Comparison of ENCODE assay signal across 28 cellular contexts in the genomic region with DNA sequence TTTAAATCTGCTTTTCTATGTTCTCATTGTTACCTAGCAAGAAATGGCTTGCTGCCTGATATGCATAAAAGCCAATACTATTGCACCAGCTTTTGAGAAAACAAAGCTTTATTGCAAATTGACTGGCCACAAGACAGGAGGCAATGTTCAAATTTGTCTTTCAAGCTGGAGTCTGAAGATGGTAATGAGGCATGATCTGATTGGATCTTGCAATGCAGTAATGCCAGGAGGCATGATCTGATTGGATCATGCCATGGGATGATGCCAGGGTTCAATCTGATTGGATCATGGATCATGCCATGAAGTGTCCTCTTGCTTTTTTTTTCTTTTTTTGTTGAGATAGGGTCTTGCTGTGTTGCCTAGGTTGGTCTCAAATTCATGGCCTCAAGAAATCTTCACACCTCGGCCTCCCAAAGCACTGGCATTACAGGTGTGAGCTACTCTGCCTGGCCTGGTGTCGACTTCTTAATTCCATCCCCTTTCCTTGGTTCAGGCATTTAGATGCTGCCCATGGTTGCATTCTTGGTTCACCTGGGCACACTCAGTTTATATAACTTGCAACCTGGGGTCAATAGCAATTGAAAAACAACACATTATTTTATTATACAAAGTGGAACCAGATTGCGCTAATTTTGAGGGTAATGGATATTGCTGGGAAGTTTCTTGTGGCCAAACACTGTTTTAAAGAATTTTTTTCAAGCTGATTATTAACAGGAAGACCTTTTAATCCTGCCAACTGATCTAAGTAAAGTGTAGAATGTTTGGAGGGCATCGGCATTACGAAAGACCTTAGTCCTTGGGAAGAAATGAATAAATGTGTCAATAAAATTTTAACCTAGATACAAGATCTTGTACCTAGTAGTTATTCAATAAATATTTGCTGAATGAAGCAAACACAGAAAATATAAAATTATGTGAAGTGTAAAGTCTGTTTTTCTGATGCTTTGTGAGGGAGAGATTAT.
"Had no signal": no experiment of that assay in that cellular context is flagged by ENCODE, and none has a peak within 500 bp of the region (broad histone marks: within the 10 kb centered on the region; RNA-seq: fewer than 3 reads in every experiment).

No MANE protein-coding gene starts in this region.

- H3K27ac ChIP-seq: brain microvascular endothelial cell, lower lobe of right lung, skin epidermis, tibial nerve had no signal

- H3K4me1 ChIP-seq: lower lobe of right lung, tibial nerve had no signal

- H3K9me3 ChIP-seq: lower lobe of right lung, mucosa of descending colon had no signal

- H3K27me3 ChIP-seq: brain microvascular endothelial cell, tibial nerve had no signal

- H3K36me3 ChIP-seq: brain microvascular endothelial cell, lower lobe of right lung, tibial nerve had no signal

- ATAC-seq: effector memory CD8-positive, alpha-beta T cell; mucosa of descending colon; natural killer cell treated with Interleukin-12 subunit alpha and Interleukin-12 subunit beta and Interleukin-15 and Interleukin-18, amount 100 ng/mL, for 72 hours; sciatic nerve; stimulated activated memory B cell treated with anti-CD40 and anti-IgM and Interleukin-4, amounts not matched to agents 10 μg/mL and 1 μg/mL and 100 μg/mL, for 72 hours; stimulated activated naive CD8-positive, alpha-beta T cell treated with anti-CD3 and anti-CD28 coated beads, Interleukin-15, amount 100 ng/mL, for 72 hours had no signal

- H3K4me3 ChIP-seq: lower lobe of right lung, mucosa of descending colon, skin epidermis, tibial nerve had no signal

- FAIRE-seq: astrocyte, kidney had no signal

- DNase-seq: activated CD4-positive, alpha-beta memory T cell treated with anti-CD3 and anti-CD28 coated beads, Interleukin-2, amount 10 ng/mL, durations not matched to agents 7 days and 5 days; activated CD4-positive, alpha-beta T cell treated with anti-CD3 and anti-CD28 coated beads for 1 hour; activated CD4-positive, alpha-beta T cell treated with anti-CD3 and anti-CD28 coated beads, Interleukin-2, amount 10 ng/mL, durations not matched to agents 7 days and 5 days; activated CD8-positive, alpha-beta memory T cell treated with anti-CD3 and anti-CD28 coated beads, Interleukin-2, amount 50 U/mL, for 48 hours; activated gamma-delta T cell; activated naive CD4-positive, alpha-beta T cell treated with anti-CD3 and anti-CD28 coated beads, Interleukin-2, amount 10 ng/mL, durations not matched to agents 7 days and 5 days; activated T-cell treated with anti-CD3 and anti-CD28 coated beads, Interleukin-2, amount 50 U/mL, for 24 hours; amniotic stem cell; brain microvascular endothelial cell; caudate nucleus; cortex of kidney; effector memory CD8-positive, alpha-beta T cell; head of caudate nucleus; hippocampal formation; immature natural killer cell; kidney; lower lobe of right lung; mucosa of descending colon; stimulated activated CD4-positive, alpha-beta T cell treated with anti-CD3 and anti-CD28 coated beads, Interleukin-4, amount 100 ng/mL, for 4 hours; stimulated activated CD8-positive, alpha-beta memory T cell treated with anti-CD3 and anti-CD28 coated beads, Interleukin-4, amount 100 ng/mL, for 48 hours; stimulated activated naive CD8-positive, alpha-beta T cell treated with anti-CD3 and anti-CD28 coated beads, Interleukin-15, amount 100 ng/mL, for 72 hours; T1000 had no signal
